Comparison of ENCODE assay signal across 24 cellular contexts in the genomic region with DNA sequence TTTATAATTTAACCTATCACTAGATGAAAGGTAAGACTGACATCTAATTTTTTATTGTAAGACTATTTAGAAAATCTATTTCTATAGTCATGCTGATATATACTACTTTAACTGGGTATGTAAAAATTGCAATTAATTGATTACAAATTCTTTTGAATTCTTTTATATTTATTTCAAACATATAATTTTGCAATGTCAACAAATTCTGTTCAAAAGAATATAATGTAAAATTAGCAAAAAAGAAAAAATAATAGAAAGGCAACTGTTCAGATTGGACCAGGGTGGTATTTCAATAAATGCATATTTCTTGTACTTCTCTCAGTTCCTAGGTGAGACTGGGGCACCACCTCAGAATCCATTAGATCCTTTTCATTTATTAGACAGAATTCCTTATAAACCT.
"Had no signal": no experiment of that assay in that cellular context is flagged by ENCODE, and none has a peak within 500 bp of the region (broad histone marks: within the 10 kb centered on the region; RNA-seq: fewer than 3 reads in every experiment).

No MANE protein-coding gene starts in this region.

- H3K4me1 ChIP-seq: SJSA1 had no signal

- H3K27ac ChIP-seq: HL-60, KMS-11, SJSA1, SK-N-MC had no signal

- H3K9me3 ChIP-seq: SJSA1 had no signal

- H3K27me3 ChIP-seq: SJSA1 had no signal

- FAIRE-seq: HTR-8/SVneo, RCC 7860 had no signal

- H3K9ac ChIP-seq: KMS-11 had no signal

- H3K36me3 ChIP-seq: SJSA1 had no signal

- H3K4me3 ChIP-seq: SJSA1, SK-N-MC had no signal

- H3K4me2 ChIP-seq: KMS-11 had no signal

- DNase-seq: Kasumi-1, MM.1S, NCI-H1092 treated with DMSO at 0.1 percent for 48 hours, NCI-H1436, NCI-H187, NCI-H2029, NCI-H2081 treated with DMSO at 0.1 percent for 48 hours, NCI-H2171, NCI-H226, NCI-H446, NCI-H510A, NCI-H524 treated with DMSO at 0.1 percent for 48 hours, NCI-H69, NCI-H774, Right ventricle myocardium superior, RPMI8226, SIG-M5, SW 1271 had no signal
